Comparison of ENCODE assay signal across 23 cellular contexts in genomic region chr12:67803450-67804034, GRCh38.
DNase-seq lines count a peak whose midpoint lies in the region; ATAC-seq, FAIRE-seq and TF ChIP-seq lines count a peak whose summit lies in the region.
"Had no signal": no experiment of that assay in that cellular context is flagged by ENCODE, and none has a peak within 500 bp of the region (broad histone marks: within the 10 kb centered on the region; RNA-seq: fewer than 3 reads in every experiment).

No MANE protein-coding gene starts in this region.

- H3K9ac ChIP-seq in MM.1S (ENCODE audit: low read length) (no peak overlapping the region), rectal smooth muscle tissue (ENCODE audit: low read length) (no peak overlapping the region)

- H3K36me3 Mint-ChIP-seq in T-helper 2 cell treated with Interferon-gamma antibody and Interleukin-4, amounts not matched to agents 5 μg/mL and 100 μg/mL, for 36 hours (ENCODE audit: low read depth) = no peaks in the 10 kb centered on the region
- H3K36me3 Mint-ChIP-seq in immature natural killer cell (no peaks in the 10 kb centered on the region), MCF 10A (ENCODE audit: insufficient read depth, unreplicated experiment) (no peaks in the 10 kb centered on the region)

- H3K27ac ChIP-seq in MM.1S (ENCODE audit: low read length) = no peak overlapping the region
- peak overlapping the region; percentile 71 for H3K27ac ChIP-seq in rectal smooth muscle tissue (ENCODE audit: low read depth, low read length)
- H3K27ac ChIP-seq: 22Rv1, SJSA1 had no signal

- H2AFZ ChIP-seq in MM.1S (ENCODE audit: low read length) = no peak overlapping the region

- no peaks in the 10 kb centered on the region for H3K27me3 Mint-ChIP-seq in T-helper 2 cell treated with Interferon-gamma antibody and Interleukin-4, amounts not matched to agents 5 μg/mL and 100 μg/mL, for 36 hours (ENCODE audit: low read depth)
- H3K27me3 Mint-ChIP-seq in immature natural killer cell (ENCODE audit: low read depth in 3 of 3) (peaks cover 0 to 3% (median 0%) of the 10 kb centered on the region in 3 donors), MCF 10A (ENCODE audit: insufficient read depth, unreplicated experiment) (no peaks in the 10 kb centered on the region)
- H3K27me3 Mint-ChIP-seq: B cell; CD4-positive, alpha-beta T cell had no signal

- CTCF ChIA-PET in MCF 10A (lab: Yijun Ruan, JAX) = no interaction called here

- H3K4me3 ChIP-seq in MM.1S (ENCODE audit: low read length) = no peak overlapping the region
- no peak overlapping the region for H3K4me3 ChIP-seq in rectal smooth muscle tissue (ENCODE audit: low read length)
- H3K4me3 ChIP-seq: GM12878, Peyer's patch, SJSA1 had no signal

- peak overlapping the region; percentile 3 for H3K4me3 Mint-ChIP-seq in T-helper 2 cell treated with Interferon-gamma antibody and Interleukin-4, amounts not matched to agents 5 μg/mL and 100 μg/mL, for 36 hours
- H3K4me3 Mint-ChIP-seq in immature natural killer cell (no peak overlapping the region), MCF 10A (ENCODE audit: unreplicated experiment) (no peak overlapping the region)
- H3K4me3 Mint-ChIP-seq: B cell; CD4-positive, alpha-beta T cell had no signal

- TF ChIP-seq POLR2A in GM12891 (IDR thresholded peaks at IDR 0.05; ENCODE audit: low read depth, low read length) = no peak

- TF ChIP-seq CTCF in MM.1S (IDR thresholded peaks at IDR 0.05; ENCODE audit: low read length) = no peak
- no peak for TF ChIP-seq CTCF in MCF 10A (IDR thresholded peaks at IDR 0.05; ENCODE audit: unreplicated experiment)

- peaks cover 14% of the 10 kb centered on the region; the same call in 1 of the 2 replicates for H3F3A ChIP-seq in MM.1S (ENCODE audit: insufficient read depth, low read length)

- intact Hi-C loops in MCF 10A (cut with micrococcal nuclease) = no loop called here

- ATAC-seq in GM19324 (IDR thresholded peaks at IDR 0.05; ENCODE audit: low FRiP score, unreplicated experiment) = no peak
- ATAC-seq: HCT116 had no signal

- FAIRE-seq in GM12891 (lab: Jason Lieb, UNC) = peak; percentile 26

- H4K20me1 ChIP-seq in MM.1S (ENCODE audit: insufficient read depth, low read length) = no peaks in the 10 kb centered on the region

- no peak for DNase-seq in T-helper 2 cell treated with Interferon-gamma antibody and Interleukin-4, amounts not matched to agents 5 μg/mL and 100 μg/mL, for 36 hours (ENCODE audit: low spot score)
- DNase-seq in T-helper 2 cell = no peak
- no peak for DNase-seq in GM12891 (ENCODE audit: insufficient read length, low spot score)
- DNase-seq in MM.1S = no peak
- no peak for DNase-seq in immature natural killer cell
- DNase-seq in MCF 10A (ENCODE audit: unreplicated experiment) = no peak
- DNase-seq: Caco-2; GF-D8; NCI-H1417; NCI-H187; NCI-H2107; NCI-H510A; NCI-H748 treated with DMSO at 0.1 percent for 48 hours; NK-92 treated with Interleukin-12 subunit alpha and Interleukin-12 subunit beta, amount 100 ng/mL, for 24 hours; Peyer's patch had no signal

- no peaks in the 10 kb centered on the region for H3K9me3 Mint-ChIP-seq in T-helper 2 cell treated with Interferon-gamma antibody and Interleukin-4, amounts not matched to agents 5 μg/mL and 100 μg/mL, for 36 hours
- H3K9me3 Mint-ChIP-seq in immature natural killer cell = no peaks in the 10 kb centered on the region
- no peaks in the 10 kb centered on the region for H3K9me3 Mint-ChIP-seq in MCF 10A (ENCODE audit: unreplicated experiment)
- H3K9me3 Mint-ChIP-seq: CD4-positive, alpha-beta T cell had no signal

- no peaks in the 10 kb centered on the region for H3K9me3 ChIP-seq in MM.1S (replicated peaks; ENCODE audit: insufficient read depth, low read length)
- H3K9me3 ChIP-seq: Caco-2, Peyer's patch, SJSA1 had no signal

- H3K36me3 ChIP-seq in MM.1S (replicated peaks; ENCODE audit: insufficient read depth, low read length) (no peaks in the 10 kb centered on the region), rectal smooth muscle tissue (ENCODE audit: control insufficient read depth, insufficient read depth, low read length) (no peaks in the 10 kb centered on the region)
- H3K36me3 ChIP-seq: Peyer's patch, SJSA1 had no signal

- 0 out of 2 replicates have a peak overlapping the region, but pooled peaks have one; percentile 23 for H3K4me2 ChIP-seq in MM.1S (ENCODE audit: low read depth, low read length)

- peaks cover 11% of the 10 kb centered on the region for H3K4me1 Mint-ChIP-seq in T-helper 2 cell treated with Interferon-gamma antibody and Interleukin-4, amounts not matched to agents 5 μg/mL and 100 μg/mL, for 36 hours (ENCODE audit: low read depth)
- no peaks in the 10 kb centered on the region for H3K4me1 Mint-ChIP-seq in immature natural killer cell
- no peaks in the 10 kb centered on the region for H3K4me1 Mint-ChIP-seq in MCF 10A (ENCODE audit: insufficient read depth, unreplicated experiment)
- H3K4me1 Mint-ChIP-seq: B cell had no signal

- H3K27me3 ChIP-seq in MM.1S (replicated peaks; ENCODE audit: insufficient read depth, low read length) (no peaks in the 10 kb centered on the region), rectal smooth muscle tissue (ENCODE audit: control insufficient read depth, insufficient read depth, low read length) (no peaks in the 10 kb centered on the region)
- H3K27me3 ChIP-seq: Peyer's patch, SJSA1 had no signal

- H3K9me2 ChIP-seq in MM.1S (replicated peaks; ENCODE audit: insufficient read depth, low read length) = no peaks in the 10 kb centered on the region

- H3K79me2 ChIP-seq in MM.1S (ENCODE audit: low read length) = no peaks in the 10 kb centered on the region

- no peak overlapping the region for H3K27ac Mint-ChIP-seq in T-helper 2 cell treated with Interferon-gamma antibody and Interleukin-4, amounts not matched to agents 5 μg/mL and 100 μg/mL, for 36 hours
- no peak overlapping the region for H3K27ac Mint-ChIP-seq in immature natural killer cell
- no peak overlapping the region for H3K27ac Mint-ChIP-seq in MCF 10A (ENCODE audit: low read depth, unreplicated experiment)
- H3K27ac Mint-ChIP-seq: B cell; CD4-positive, alpha-beta T cell had no signal

- POLR2A ChIA-PET in MCF 10A (lab: Yijun Ruan, JAX) = no interaction called here

- H3K4me1 ChIP-seq in MM.1S (ENCODE audit: low read length) = peaks cover 21% of the 10 kb centered on the region
- H3K4me1 ChIP-seq in rectal smooth muscle tissue (ENCODE audit: control insufficient read depth, insufficient read depth, low read length) = peaks cover 17% of the 10 kb centered on the region
- H3K4me1 ChIP-seq: Caco-2, Peyer's patch had no signal

- no TSS peak for BruUV-seq in MCF 10A (replicated peaks; lab: Mats Ljungman, UMichigan)

TF ChIP-seq in GM12891, 5 proteins besides CTCF, POLR2A, EP300 and RAD21:
- TF ChIP-seq POLR2AphosphoS5 (IDR thresholded peaks at IDR 0.05; ENCODE audit: low read depth, low read length) (no peak), PAX5 (IDR thresholded peaks at IDR 0.05; ENCODE audit: insufficient read depth, low read length, severe bottlenecking) (no peak), TAF1 (IDR thresholded peaks at IDR 0.05; ENCODE audit: low read depth, low read length) (no peak), POU2F2 (IDR thresholded peaks at IDR 0.05; ENCODE audit: low read depth, low read length) (no peak), SPI1 (IDR thresholded peaks at IDR 0.05; ENCODE audit: low read depth, low read length) (no peak)
